Comparison of ENCODE assay signal across 19 cellular contexts in the genomic region with DNA sequence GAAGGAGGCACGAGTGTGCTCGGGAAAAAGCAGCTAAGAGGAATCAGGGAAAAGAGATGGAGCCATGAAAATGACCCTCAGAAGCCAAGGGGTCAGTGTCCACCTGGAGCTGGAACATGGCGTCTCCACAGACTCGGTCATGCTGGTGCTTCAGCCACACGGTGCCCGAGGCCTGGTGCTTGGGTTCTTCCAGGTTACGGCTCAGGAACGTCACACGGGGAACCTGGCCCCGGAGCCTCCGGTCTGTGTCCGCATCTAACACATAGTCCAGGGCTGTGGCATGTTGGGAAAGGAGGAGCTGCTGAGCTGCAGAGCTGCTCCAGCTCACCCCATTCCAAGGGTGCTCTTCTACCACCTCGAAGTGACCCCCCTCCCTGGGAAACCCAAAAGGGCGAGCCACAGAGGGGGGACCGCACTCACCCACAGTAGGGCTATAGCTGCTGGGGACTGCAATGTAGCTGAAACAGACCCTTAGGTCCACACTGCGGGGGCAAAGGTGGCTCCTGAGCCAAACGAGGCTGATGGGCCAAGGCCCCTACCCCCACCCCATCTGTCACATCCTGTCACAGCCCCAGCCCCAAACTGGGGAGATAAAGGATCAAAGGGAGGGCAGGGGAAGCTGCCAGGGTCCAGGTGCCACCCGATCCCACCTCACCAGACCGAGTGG.
"Had no signal": no experiment of that assay in that cellular context is flagged by ENCODE, and none has a peak within 500 bp of the region (broad histone marks: within the 10 kb centered on the region; RNA-seq: fewer than 3 reads in every experiment).

No MANE protein-coding gene starts in this region.

- H3K4me1 Mint-ChIP-seq: activated CD8-positive, alpha-beta memory T cell treated with anti-CD3 and anti-CD28 coated beads, Interleukin-2, amount 10 ng/mL, durations not matched to agents 7 days and 5 days; T-cell had no signal

- H3K27me3 ChIP-seq: transverse colon had no signal

- H3K4me2 ChIP-seq: SK-N-SH had no signal

- H3K4me3 Mint-ChIP-seq: activated CD8-positive, alpha-beta memory T cell treated with anti-CD3 and anti-CD28 coated beads, Interleukin-2, amount 10 ng/mL, durations not matched to agents 7 days and 5 days; effector memory CD8-positive, alpha-beta T cell; naive B cell; T-cell had no signal

- H3K36me3 Mint-ChIP-seq: activated CD8-positive, alpha-beta memory T cell treated with anti-CD3 and anti-CD28 coated beads, Interleukin-2, amount 10 ng/mL, durations not matched to agents 7 days and 5 days; naive B cell; T-cell had no signal

- H3K9me3 ChIP-seq: SK-N-SH, transverse colon had no signal

- H3K27ac ChIP-seq: foreskin keratinocyte, parathyroid adenoma, skin epidermis, transverse colon had no signal

- H3K27ac Mint-ChIP-seq: activated CD8-positive, alpha-beta memory T cell treated with anti-CD3 and anti-CD28 coated beads, Interleukin-2, amount 10 ng/mL, durations not matched to agents 7 days and 5 days; T-cell had no signal

- H2AFZ ChIP-seq: parathyroid adenoma had no signal

- H3K36me3 ChIP-seq: transverse colon had no signal

- H3K9me3 Mint-ChIP-seq: effector memory CD8-positive, alpha-beta T cell; naive B cell; T-cell had no signal

- H3K27me3 Mint-ChIP-seq: activated CD8-positive, alpha-beta memory T cell treated with anti-CD3 and anti-CD28 coated beads, Interleukin-2, amount 10 ng/mL, durations not matched to agents 7 days and 5 days had no signal

- DNase-seq: activated CD4-positive, alpha-beta T cell treated with anti-CD3 and anti-CD28 coated beads, Interleukin-2, amount 50 U/mL, for 48 hours; activated CD8-positive, alpha-beta memory T cell treated with anti-CD3 and anti-CD28 coated beads, Interleukin-2, amount 10 ng/mL, durations not matched to agents 7 days and 5 days; activated T-cell treated with anti-CD3 and anti-CD28 coated beads, Interleukin-2, amount 50 U/mL, for 48 hours; anterior cingulate cortex; cerebellar nuclear complex; dermis blood vessel endothelial cell; effector memory CD8-positive, alpha-beta T cell; foreskin keratinocyte; naive B cell; SK-N-SH; stimulated activated CD4-positive, alpha-beta T cell treated with anti-CD3 and anti-CD28 coated beads, Interleukin-15, amount 100 ng/mL, for 24 hours; stimulated activated CD4-positive, alpha-beta T cell treated with anti-CD3 and anti-CD28 coated beads, Interleukin-4, amount 100 ng/mL, for 24 hours; stimulated activated naive CD4-positive, alpha-beta T cell treated with Interleukin-2 at 50 U/mL for 16 hours; substantia nigra; T-cell; T-helper 9 cell had no signal

- ATAC-seq: activated CD8-positive, alpha-beta memory T cell treated with anti-CD3 and anti-CD28 coated beads, Interleukin-2, amount 10 ng/mL, durations not matched to agents 7 days and 5 days; effector memory CD8-positive, alpha-beta T cell; foreskin keratinocyte; T-cell had no signal

- H3K4me1 ChIP-seq: foreskin keratinocyte, parathyroid adenoma, transverse colon had no signal

- H3K79me2 ChIP-seq: parathyroid adenoma had no signal

- H3K4me3 ChIP-seq: skin epidermis, transverse colon had no signal
